In genomic region chr10:24722131-24722675, GRCh38 we compare ENCODE assay signal across 8 cellular contexts. TPM values are rescaled to one million over a fixed set of nuclear protein-coding genes. Genes with fewer than 3 reads are reported as not detected.
DNase-seq lines count a peak whose midpoint lies in the region; ATAC-seq, FAIRE-seq and TF ChIP-seq lines count a peak whose summit lies in the region.

No MANE protein-coding gene starts in this region.

- dilution Hi-C loops in keratinocyte (cut with MboI; ENCODE audit: extremely low pct_ligation_motif_present, low sequenced_read_pairs): no loop called here

- DNase-seq in CD4-positive, CD25-positive, alpha-beta regulatory T cell: peak in 1 of 3 donors; percentile 28
- DNase-seq in HFFc6 (peak; percentile 9), keratinocyte (ENCODE audit: low read depth, low spot score) (no peak), testis (no peak), HTR-8/SVneo (ENCODE audit: insufficient read length, low spot score) (no peak), NCI-H1417 treated with DMSO at 0.1 percent for 48 hours (lab: John Stamatoyannopoulos, UW) (no peak), NCI-H2081 treated with DMSO at 0.1 percent for 48 hours (lab: John Stamatoyannopoulos, UW) (no peak)
- DNase-seq in activated CD8-positive, alpha-beta T cell treated with anti-CD3 and anti-CD28 coated beads, Interleukin-2, amount 10 ng/mL, durations not matched to agents 7 days and 5 days: no peak

- H2AFZ ChIP-seq in keratinocyte (ENCODE audit: control insufficient read depth, low read length): no peak overlapping the region

- peak overlapping the region; percentile 65 to 79 (median 78) for H3K27ac Mint-ChIP-seq in CD4-positive, CD25-positive, alpha-beta regulatory T cell
- peak overlapping the region; percentile 91 for H3K27ac Mint-ChIP-seq in HFFc6
- peak overlapping the region; percentile 80 for H3K27ac Mint-ChIP-seq in activated CD8-positive, alpha-beta T cell treated with anti-CD3 and anti-CD28 coated beads, Interleukin-2, amount 10 ng/mL, durations not matched to agents 7 days and 5 days

- no peak for ATAC-seq in CD4-positive, CD25-positive, alpha-beta regulatory T cell (ENCODE audit: low read depth in 2 of 2)
- no peak for ATAC-seq in activated CD8-positive, alpha-beta T cell treated with anti-CD3 and anti-CD28 coated beads, Interleukin-2, amount 10 ng/mL, durations not matched to agents 7 days and 5 days

- peaks cover 8 to 29% (median 21%) of the 10 kb centered on the region in 4 donors for H3K4me1 Mint-ChIP-seq in CD4-positive, CD25-positive, alpha-beta regulatory T cell
- H3K4me1 Mint-ChIP-seq in HFFc6 (ENCODE audit: low read depth): peaks cover 9% of the 10 kb centered on the region
- peaks cover 37% of the 10 kb centered on the region for H3K4me1 Mint-ChIP-seq in activated CD8-positive, alpha-beta T cell treated with anti-CD3 and anti-CD28 coated beads, Interleukin-2, amount 10 ng/mL, durations not matched to agents 7 days and 5 days (ENCODE audit: low read depth)

- CTCF ChIA-PET in activated CD8-positive, alpha-beta T cell treated with anti-CD3 and anti-CD28 coated beads, Interleukin-2, amount 10 ng/mL, durations not matched to agents 7 days and 5 days (lab: Charles Lee): interaction anchor here (1.0 to 1.8 kb wide), 3 partner anchors 12 to 100 kb away, joined by 4 to 7 read pairs (median 5); no protein-coding TSS in a partner anchor

- TF ChIP-seq CTCF in HFFc6 (IDR thresholded peaks at IDR 0.05): no peak
- TF ChIP-seq CTCF in keratinocyte (optimal IDR thresholded peaks at IDR 0.05 in 1 of 3, IDR thresholded peaks at IDR 0.05 in 1 of 3, conservative IDR thresholded peaks at IDR 0.05 in 1 of 3; ENCODE audit: extremely low read depth in 1 of 3, insufficient read depth in 2 of 3, low read length in 3 of 3): no peak
- TF ChIP-seq CTCF in testis (IDR thresholded peaks at IDR 0.05): no peak

- peak overlapping the region; percentile 80 for H3K9ac ChIP-seq in keratinocyte (ENCODE audit: control insufficient read depth, extremely low read depth, insufficient read depth, low read length)

- FAIRE-seq in keratinocyte (lab: Jason Lieb, UNC) (no peak), HTR-8/SVneo (lab: Jason Lieb, UNC) (no peak)

- H3K4me3 ChIP-seq in CD4-positive, CD25-positive, alpha-beta regulatory T cell (ENCODE audit: low read depth, low read length): peak overlapping the region; percentile 77
- H3K4me3 ChIP-seq in keratinocyte (ENCODE audit: control insufficient read depth in 2 of 3, extremely low read depth in 1 of 3, insufficient read depth in 2 of 3, low read depth in 1 of 3, low read length in 3 of 3) (peak overlapping the region; percentile 66 to 76 (median 74)), testis (peak overlapping the region; percentile 86 to 88)

- H3K27ac ChIP-seq in CD4-positive, CD25-positive, alpha-beta regulatory T cell (ENCODE audit: insufficient read depth, low read length, poor library complexity, severe bottlenecking): no peak overlapping the region
- H3K27ac ChIP-seq in keratinocyte (ENCODE audit: control insufficient read depth, insufficient read depth, low read length) (peak overlapping the region; percentile 69), testis (peak overlapping the region; percentile 94 to 99)

- intact Hi-C loops in testis (cut with DNase I; ENCODE audit: low total_unique reads): no loop called here

- no peaks in the 10 kb centered on the region for H4K20me1 ChIP-seq in keratinocyte (ENCODE audit: control insufficient read depth, extremely low read depth, insufficient read depth, low read length)

- H3K27me3 ChIP-seq in CD4-positive, CD25-positive, alpha-beta regulatory T cell (ENCODE audit: control insufficient read depth, insufficient read depth, low read length): no peaks in the 10 kb centered on the region
- H3K27me3 ChIP-seq in keratinocyte (ENCODE audit: control insufficient read depth, extremely low read depth, insufficient read depth, low read length) (no peaks in the 10 kb centered on the region), testis (no peaks in the 10 kb centered on the region)

- no peaks in the 10 kb centered on the region for H3K9me3 Mint-ChIP-seq in CD4-positive, CD25-positive, alpha-beta regulatory T cell
- H3K9me3 Mint-ChIP-seq in HFFc6: no peaks in the 10 kb centered on the region
- H3K9me3 Mint-ChIP-seq in activated CD8-positive, alpha-beta T cell treated with anti-CD3 and anti-CD28 coated beads, Interleukin-2, amount 10 ng/mL, durations not matched to agents 7 days and 5 days (ENCODE audit: insufficient read depth): no peaks in the 10 kb centered on the region

- POLR2A ChIA-PET in activated CD8-positive, alpha-beta T cell treated with anti-CD3 and anti-CD28 coated beads, Interleukin-2, amount 10 ng/mL, durations not matched to agents 7 days and 5 days (lab: Charles Lee): interaction anchor here (0.6 to 1.0 kb wide), 2 partner anchors 289 to 294 kb away, joined by 3 to 8 read pairs; partner anchors contain the start of genes ENKUR and THNSL1

- WGBS in testis, 2 donors: 2% methylated on average over 19 of the region's 19 CpGs

- peak overlapping the region; percentile 91 to 94 (median 92) for H3K4me3 Mint-ChIP-seq in CD4-positive, CD25-positive, alpha-beta regulatory T cell
- H3K4me3 Mint-ChIP-seq in HFFc6: no peak overlapping the region
- peak overlapping the region; percentile 83 for H3K4me3 Mint-ChIP-seq in activated CD8-positive, alpha-beta T cell treated with anti-CD3 and anti-CD28 coated beads, Interleukin-2, amount 10 ng/mL, durations not matched to agents 7 days and 5 days

- H3K36me3 ChIP-seq in CD4-positive, CD25-positive, alpha-beta regulatory T cell (ENCODE audit: control insufficient read depth, insufficient read depth, low read length): no peaks in the 10 kb centered on the region
- peaks cover 7 to 11% of the 10 kb centered on the region in 2 experiments for H3K36me3 ChIP-seq in keratinocyte (ENCODE audit: control insufficient read depth in 2 of 2, extremely low read depth in 1 of 2, insufficient read depth in 2 of 2, low read length in 2 of 2)
- H3K36me3 ChIP-seq in testis (ENCODE audit: low read depth, missing control alignments): no peaks in the 10 kb centered on the region

- peaks cover 58% of the 10 kb centered on the region for H3K79me2 ChIP-seq in keratinocyte (ENCODE audit: control insufficient read depth, insufficient read depth, low read length)

- peaks cover 29% of the 10 kb centered on the region for H3K4me1 ChIP-seq in CD4-positive, CD25-positive, alpha-beta regulatory T cell (ENCODE audit: control insufficient read depth, insufficient read depth, low read length, poor library complexity, severe bottlenecking)
- H3K4me1 ChIP-seq in keratinocyte (ENCODE audit: control insufficient read depth, extremely low read depth, insufficient read depth, low read length) (peaks cover 42% of the 10 kb centered on the region), testis (peaks cover 4% of the 10 kb centered on the region)

- H3K27me3 Mint-ChIP-seq in CD4-positive, CD25-positive, alpha-beta regulatory T cell: peaks cover 13% of the 10 kb centered on the region
- peaks cover 7% of the 10 kb centered on the region for H3K27me3 Mint-ChIP-seq in HFFc6 (ENCODE audit: insufficient read depth)
- no peaks in the 10 kb centered on the region for H3K27me3 Mint-ChIP-seq in activated CD8-positive, alpha-beta T cell treated with anti-CD3 and anti-CD28 coated beads, Interleukin-2, amount 10 ng/mL, durations not matched to agents 7 days and 5 days (ENCODE audit: low read depth)

- TF ChIP-seq POLR2A in testis (IDR thresholded peaks at IDR 0.05): no peak

- no peaks in the 10 kb centered on the region for H3K9me1 ChIP-seq in keratinocyte (ENCODE audit: control insufficient read depth, extremely low read depth, insufficient read depth, low read length)

- no peaks in the 10 kb centered on the region for H3K9me3 ChIP-seq in CD4-positive, CD25-positive, alpha-beta regulatory T cell (ENCODE audit: control insufficient read depth in 2 of 2, low read length in 2 of 2)
- no peaks in the 10 kb centered on the region for H3K9me3 ChIP-seq in keratinocyte (ENCODE audit: control insufficient read depth, low read depth, low read length)
- H3K9me3 ChIP-seq in testis: no peaks in the 10 kb centered on the region

- peak overlapping the region; percentile 70 for H3K4me2 ChIP-seq in keratinocyte (ENCODE audit: control insufficient read depth, extremely low read depth, insufficient read depth, low read depth, low read length)

- no peaks in the 10 kb centered on the region for H3K36me3 Mint-ChIP-seq in CD4-positive, CD25-positive, alpha-beta regulatory T cell
- peaks cover 28% of the 10 kb centered on the region for H3K36me3 Mint-ChIP-seq in HFFc6 (ENCODE audit: low read depth)
- H3K36me3 Mint-ChIP-seq in activated CD8-positive, alpha-beta T cell treated with anti-CD3 and anti-CD28 coated beads, Interleukin-2, amount 10 ng/mL, durations not matched to agents 7 days and 5 days (ENCODE audit: low read depth): peaks cover 13% of the 10 kb centered on the region

RNA-seq across cellular contexts. Expression of gene ARHGAP21, which starts 1.5 kb away (rescaled TPM):
- 53.0 TPM for total RNA-seq in CD4-positive, CD25-positive, alpha-beta regulatory T cell
- 10 to 100 TPM in 1 of 4 donors, 1 to 10 TPM in 3; 4.1 to 10.3 (median 6.8) TPM for polyA plus RNA-seq in CD4-positive, CD25-positive, alpha-beta regulatory T cell
- total RNA-seq in HFFc6 (2021; fragmentation: NEBNext Ultra II Directional; extraction: Animal tissue kit (Norgen Biotek cat#: 25700)): 10 to 100 TPM; 71.4 to 94.1 (median 82.1) TPM
- total RNA-seq in activated CD8-positive, alpha-beta T cell treated with anti-CD3 and anti-CD28 coated beads, Interleukin-2, amount 10 ng/mL, durations not matched to agents 7 days and 5 days: 10 to 100 TPM; 26.3 to 28.1 TPM
- 61.1 to 78.5 TPM (median 76.0 TPM) in 3 replicates for polyA plus RNA-seq in keratinocyte
- 59.0 TPM for polyA plus RNA-seq in keratinocyte (2011; ENCODE audit: low read depth)
- 52.8 and 93.6 TPM in 2 replicates for polyA plus RNA-seq in keratinocyte (2011; cell fraction: cytosol; rRNA removed)
- polyA plus RNA-seq in keratinocyte (2011; cell fraction: nucleus; rRNA removed): 93.4 and 98.3 TPM in 2 replicates
- polyA plus RNA-seq in keratinocyte (2012; ENCODE audit: low replicate concordance): 30.7 and 46.7 TPM in 2 replicates
- 56.9 to 165 TPM (median 88.6 TPM) in 3 replicates for polyA minus RNA-seq in keratinocyte
- polyA minus RNA-seq in keratinocyte (2011; cell fraction: cytosol; rRNA and poly(A)+ RNA removed): 60.8 TPM
- 87.8 and 145 TPM in 2 replicates for polyA minus RNA-seq in keratinocyte (2011; cell fraction: nucleus; rRNA and poly(A)+ RNA removed)
- 10 to 100 TPM; 66.9 to 69.2 TPM for total RNA-seq in testis
- polyA plus RNA-seq in testis (ENCODE audit: insufficient read depth, low read depth, low replicate concordance): 44.3 TPM
